Comparison of ENCODE assay signal across 9 cellular contexts in genomic region chr1:155272466-155273133, GRCh38. TPM values are rescaled to one million over a fixed set of nuclear protein-coding genes. Genes with fewer than 3 reads are reported as not detected.
DNase-seq lines count a peak whose midpoint lies in the region; ATAC-seq, FAIRE-seq and TF ChIP-seq lines count a peak whose summit lies in the region.
"Had no signal": no experiment of that assay in that cellular context is flagged by ENCODE, and none has a peak within 500 bp of the region (broad histone marks: within the 10 kb centered on the region; RNA-seq: fewer than 3 reads in every experiment).

No MANE protein-coding gene starts in this region.

- POLR2A ChIA-PET in CD4-positive, alpha-beta T cell (lab: Charles Lee), result interaction anchor here (0.6 to 3.7 kb wide), 16 partner anchors 8 to 1601 kb away, joined by 3 to 54 read pairs (median 4); partner anchors contain the start of genes ASH1L, FDPS, GON4L and KRTCAP2

- H3K4me1 ChIP-seq in adrenal gland (replicated peaks in 1 of 2) (peaks cover 14 to 18% of the 10 kb centered on the region in 2 donors), iPS-15b (ENCODE audit: control insufficient read depth, insufficient read depth, low read length) (peaks cover 4% of the 10 kb centered on the region), spleen (peaks cover 16 to 51% (median 44%) of the 10 kb centered on the region in 6 donors)

- CTCF ChIA-PET in CD4-positive, alpha-beta T cell (lab: Charles Lee), result interaction anchor here (1.2 to 4.3 kb wide), 3 partner anchors 9 to 50 kb away, joined by 3 to 23 read pairs (median 22); no protein-coding TSS in a partner anchor

- H3K4me3 ChIP-seq in adrenal gland (peak overlapping the region; percentile 16 to 98 (median 76)), iPS-15b (ENCODE audit: low read depth, low read length) (peak overlapping the region; percentile 87), spleen (peak overlapping the region; percentile 62 to 81 (median 68))

- H3K9me3 Mint-ChIP-seq in CD4-positive, alpha-beta T cell, result no peaks in the 10 kb centered on the region

- 6 to 8% (median 7%) methylated on average over 15 of the region's 15 CpGs for WGBS in adrenal gland, 4 donors
- WGBS in spleen, 5 donors, result 13 to 16% (median 14%) methylated on average over 15 of the region's 15 CpGs

- no peaks in the 10 kb centered on the region for H3K9me3 ChIP-seq in CD4-positive, alpha-beta T cell (ENCODE audit: control insufficient read depth, low read length)
- no peaks in the 10 kb centered on the region for H3K9me3 ChIP-seq in adrenal gland (replicated peaks in 1 of 3)
- no peaks in the 10 kb centered on the region for H3K9me3 ChIP-seq in iPS-15b (ENCODE audit: control insufficient read depth, insufficient read depth, low read length)
- H3K9me3 ChIP-seq in spleen, result no peaks in the 10 kb centered on the region

- peaks cover 45% of the 10 kb centered on the region for H3K4me1 Mint-ChIP-seq in CD4-positive, alpha-beta T cell (ENCODE audit: low read depth)

- peak; percentile 25 for ATAC-seq in CD4-positive, alpha-beta T cell (ENCODE audit: poor library complexity)

- intact Hi-C loops in CD4-positive, alpha-beta T cell (cut with DNase I, micrococcal nuclease), result loop anchor here (1.0 to 10.0 kb wide), 6 partner anchors 10 to 782 kb away; partner anchors contain the start of genes SCAMP3 (in 2 of the 2), DAP3 (in 1 of the 2), ENTREP3 (in 1 of the 2) and FDPS (in 1 of the 2)
- intact Hi-C loops in adrenal gland (cut with DNase I), result loop anchor here in 1 of 2 donors (10.0 kb wide), 1 partner anchor 322 kb away; no protein-coding TSS in a partner anchor
- intact Hi-C loops in spleen (cut with DNase I; ENCODE audit: low total_unique reads), result loop anchor here (10.0 kb wide), 1 partner anchor 52 kb away; the partner anchor contains the start of gene RUSC1

- H3K27me3 ChIP-seq in CD4-positive, alpha-beta T cell (ENCODE audit: control insufficient read depth, insufficient read depth, low read length), result no peaks in the 10 kb centered on the region
- no peaks in the 10 kb centered on the region for H3K27me3 ChIP-seq in adrenal gland
- H3K27me3 ChIP-seq in iPS-15b (ENCODE audit: control insufficient read depth, insufficient read depth, low read length), result peaks cover 12% of the 10 kb centered on the region
- peaks cover 0 to 3% (median 0%) of the 10 kb centered on the region in 7 donors for H3K27me3 ChIP-seq in spleen (replicated peaks in 1 of 7)

- peak overlapping the region; percentile 97 for H3K27ac Mint-ChIP-seq in CD4-positive, alpha-beta T cell

- H3K36me3 Mint-ChIP-seq in CD4-positive, alpha-beta T cell (ENCODE audit: low read depth), result peaks cover 58% of the 10 kb centered on the region

- H3K27ac ChIP-seq in CD4-positive, alpha-beta T cell (ENCODE audit: low read depth, low read length), result peak overlapping the region; percentile 59
- H3K27ac ChIP-seq in adrenal gland (peak overlapping the region; percentile 90 to 100 (median 98)), spleen (peak overlapping the region; percentile 89 to 98 (median 96))

- H3K9ac ChIP-seq in iPS-15b (ENCODE audit: low read depth, low read length), result peak overlapping the region; percentile 72

- peak overlapping the region; percentile 100 for H3K4me3 Mint-ChIP-seq in CD4-positive, alpha-beta T cell

- FAIRE-seq in GM19239 (lab: Jason Lieb, UNC), result no peak

- H3K27me3 Mint-ChIP-seq in CD4-positive, alpha-beta T cell, result no peaks in the 10 kb centered on the region

- no peak for DNase-seq in CD4-positive, alpha-beta T cell
- DNase-seq in HuH-7 (ENCODE audit: low spot score) (peak; percentile 64), adrenal gland (peak in 2 of 7 donors; percentile 39 to 51), spleen (no peak), NCI-H1092 (lab: John Stamatoyannopoulos, UW) (no peak), germinal center (ENCODE audit: low spot score) (no peak), GM19239 (ENCODE audit: insufficient read length, low spot score) (no peak)

- no peak for TF ChIP-seq CTCF in CD4-positive, alpha-beta T cell (IDR thresholded peaks at IDR 0.05)
- TF ChIP-seq CTCF in adrenal gland (IDR thresholded peaks at IDR 0.05) (no peak), spleen (IDR thresholded peaks at IDR 0.05 in 8 of 11, conservative IDR thresholded peaks at IDR 0.05 in 3 of 11) (no peak)

- H3K36me3 ChIP-seq in adrenal gland (replicated peaks in 1 of 2), result peaks cover 0 to 40% of the 10 kb centered on the region in 2 donors
- H3K36me3 ChIP-seq in iPS-15b (ENCODE audit: control insufficient read depth, insufficient read depth, low read length), result peaks cover 29% of the 10 kb centered on the region
- H3K36me3 ChIP-seq in spleen, result peaks cover 10 to 45% (median 37%) of the 10 kb centered on the region in 6 donors

- no peak for TF ChIP-seq POLR2A in adrenal gland (IDR thresholded peaks at IDR 0.05)
- TF ChIP-seq POLR2A in spleen (IDR thresholded peaks at IDR 0.05), result no peak

RNA-seq across cellular contexts. Expression of gene CLK2, which starts 0.7 kb away (rescaled TPM):
- 10 to 100 TPM; 48.1 to 49.8 TPM for total RNA-seq in CD4-positive, alpha-beta T cell
- total RNA-seq in adrenal gland (10 to 100 TPM; 10.7 to 94.2 (median 54.9) TPM), spleen (10 to 100 TPM; 61.0 to 89.9 (median 71.8) TPM)
- polyA plus RNA-seq in adrenal gland (100 to 1,000 TPM in 2 of 3 donors, 10 to 100 TPM in 1; 47.1 to 162 (median 122) TPM), spleen (10 to 100 TPM; 38.6 to 82.0 (median 77.4) TPM)

RNA-seq across cellular contexts. Expression of gene HCN3, which starts 4.7 kb away (rescaled TPM):
- total RNA-seq in CD4-positive, alpha-beta T cell, result 1 to 10 TPM; 1.3 to 1.8 TPM
- total RNA-seq in adrenal gland (1 to 10 TPM; 1.0 to 6.5 (median 3.7) TPM), spleen (1 to 10 TPM in 6 of 7 donors, under 1 TPM in 1; 0.65 to 3.3 (median 1.9) TPM)
- polyA plus RNA-seq in adrenal gland (10 to 100 TPM in 1 of 3 donors, 1 to 10 TPM in 2; 3.1 to 14.5 (median 6.2) TPM), spleen (1 to 10 TPM in 2 of 3 donors, under 1 TPM in 1; 0.89 to 1.6 (median 1.4) TPM)

RNA-seq across cellular contexts. Expression of gene SCAMP3, which starts 10.4 kb away (rescaled TPM):
- total RNA-seq in CD4-positive, alpha-beta T cell, result 10 to 100 TPM; 54.8 to 55.6 TPM
- total RNA-seq in adrenal gland, result 100 to 1,000 TPM in 4 of 8 donors, 10 to 100 TPM in 4; 51.0 to 143 (median 103) TPM
- 100 to 1,000 TPM in 1 of 3 donors, 10 to 100 TPM in 2; 41.9 to 102 (median 78.0) TPM for polyA plus RNA-seq in adrenal gland
- total RNA-seq in spleen, result 10 to 100 TPM; 46.5 to 52.4 (median 49.8) TPM
- polyA plus RNA-seq in spleen, result 10 to 100 TPM; 51.8 to 59.9 (median 53.2) TPM

RNA-seq across cellular contexts. Expression of gene ENTREP3, which starts 17.3 kb away (rescaled TPM):
- total RNA-seq in CD4-positive, alpha-beta T cell, result 1 to 10 TPM; 6.6 to 8.3 TPM
- total RNA-seq in adrenal gland, result 10 to 100 TPM in 7 of 8 donors, 1 to 10 TPM in 1; 9.1 to 43.0 (median 34.2) TPM
- 10 to 100 TPM; 10.3 to 26.9 (median 22.7) TPM for polyA plus RNA-seq in adrenal gland
- total RNA-seq in spleen, result 10 to 100 TPM in 6 of 7 donors, 1 to 10 TPM in 1; 9.9 to 19.3 (median 15.6) TPM
- polyA plus RNA-seq in spleen, result 10 to 100 TPM in 1 of 3 donors, 1 to 10 TPM in 2; 6.5 to 13.2 (median 9.4) TPM

RNA-seq across cellular contexts. Expression of gene PKLR, which starts 28.6 kb away (rescaled TPM):
- not detected for total RNA-seq in CD4-positive, alpha-beta T cell
- total RNA-seq in adrenal gland (under 1 TPM in 2 of 8 donors, not detected in 6; 0.18 to 0.34 TPM), spleen (under 1 TPM in 4 of 7 donors, not detected in 3; 0.22 to 0.74 (median 0.43) TPM)
- polyA plus RNA-seq in adrenal gland (under 1 TPM in 2 of 3 donors, not detected in 1; 0.10 to 0.24 TPM), spleen (under 1 TPM in 1 of 3 donors, not detected in 2; 0.04 TPM)
- total RNA-seq: NCI-H460 had no signal
